Comparison of ENCODE assay signal across 17 cellular contexts in the genomic region with DNA sequence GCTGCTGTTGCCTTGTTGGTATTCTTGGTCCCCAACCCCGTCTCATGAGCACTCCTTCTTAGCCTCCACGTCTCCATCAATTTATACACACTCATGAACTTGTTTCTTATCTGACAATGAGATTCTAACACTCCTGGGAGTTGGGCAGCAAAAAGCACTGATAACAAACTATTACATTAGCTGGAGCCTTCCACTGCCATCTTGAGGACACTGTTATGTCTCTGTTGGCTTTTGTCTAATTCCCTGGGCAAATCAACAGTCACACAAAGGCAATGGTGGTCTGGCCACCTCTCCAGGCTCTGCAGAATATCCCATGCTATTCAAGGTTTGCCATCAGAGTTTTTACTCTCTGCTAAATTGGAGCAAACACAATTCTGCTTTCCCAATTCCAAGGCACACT.
"Had no signal": no experiment of that assay in that cellular context is flagged by ENCODE, and none has a peak within 500 bp of the region (broad histone marks: within the 10 kb centered on the region; RNA-seq: fewer than 3 reads in every experiment).

No MANE protein-coding gene starts in this region.

- H3K4me1 ChIP-seq: ascending aorta, breast epithelium, pancreas had no signal

- H3K4me3 ChIP-seq: ascending aorta, breast epithelium, mucosa of descending colon, pancreas, thoracic aorta had no signal

- H3K36me3 ChIP-seq: ascending aorta, breast epithelium, pancreas, thoracic aorta had no signal

- DNase-seq: activated CD4-positive, alpha-beta T cell treated with anti-CD3 and anti-CD28 coated beads, Interleukin-2, amount 50 U/mL, for 48 hours; activated CD8-positive, alpha-beta memory T cell treated with anti-CD3 and anti-CD28 coated beads, Interleukin-2, amount 10 ng/mL, durations not matched to agents 7 days and 5 days; activated naive CD4-positive, alpha-beta T cell treated with anti-CD3 and anti-CD28 coated beads, Interleukin-2, amount 10 ng/mL, durations not matched to agents 7 days and 5 days; activated T-cell treated with anti-CD3 and anti-CD28 coated beads, Interleukin-2, amount 50 U/mL, for 1 hour; dermis blood vessel endothelial cell; effector memory CD8-positive, alpha-beta T cell; head of caudate nucleus; immature natural killer cell; mucosa of descending colon; naive thymus-derived CD4-positive, alpha-beta T cell; pancreas; stimulated activated CD4-positive, alpha-beta T cell treated with anti-CD3 and anti-CD28 coated beads, Interleukin-12 subunit alpha, Interleukin-12 subunit beta, amount 100 ng/mL, for 4 hours; stimulated activated CD4-positive, alpha-beta T cell treated with anti-CD3 and anti-CD28 coated beads, Interleukin-2, amount 100 ng/mL, for 24 hours; T1000 had no signal

- H3K27me3 ChIP-seq: ascending aorta, breast epithelium, pancreas had no signal

- H3K27ac ChIP-seq: ascending aorta, breast epithelium, pancreas, thoracic aorta had no signal
